In the genomic region with DNA sequence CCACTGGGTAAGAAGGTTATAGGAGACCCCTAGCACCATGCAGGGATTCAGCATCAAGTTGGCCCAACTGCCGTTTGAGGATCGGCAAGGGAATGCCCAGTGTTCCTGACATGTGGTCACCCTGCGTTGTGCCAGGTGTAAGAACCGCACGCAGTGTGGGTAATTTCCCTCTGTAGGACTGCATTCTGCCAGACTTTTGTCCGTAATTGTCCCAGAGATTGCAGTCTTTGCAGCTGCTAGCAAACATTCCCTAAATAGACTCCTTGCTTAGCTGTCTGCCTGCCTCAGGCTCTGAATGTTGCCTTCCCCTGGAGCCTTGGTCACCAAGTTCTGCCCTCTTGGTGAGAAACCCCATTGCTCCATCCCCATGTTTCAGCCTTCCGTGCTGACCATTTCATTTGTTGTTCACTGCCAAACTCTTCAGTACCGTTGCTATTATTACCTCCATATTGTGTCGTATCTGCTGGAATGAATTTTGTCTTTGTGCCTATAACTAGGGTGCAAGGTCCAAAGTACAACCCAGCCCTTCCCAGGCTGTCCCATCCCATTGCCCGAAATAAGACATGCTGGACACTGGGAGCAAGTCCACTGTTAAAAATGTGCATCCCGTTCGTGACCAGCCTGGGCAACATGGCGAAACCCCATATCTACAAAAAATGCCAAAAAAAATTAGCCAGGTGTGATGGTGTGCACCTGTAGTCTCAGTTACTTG, we compare ENCODE assay signal across 28 cellular contexts.
"Had no signal": no experiment of that assay in that cellular context is flagged by ENCODE, and none has a peak within 500 bp of the region (broad histone marks: within the 10 kb centered on the region; RNA-seq: fewer than 3 reads in every experiment).

No MANE protein-coding gene starts in this region.

- H3K36me3 Mint-ChIP-seq: activated naive CD8-positive, alpha-beta T cell; immature natural killer cell; mesothelial cell of epicardium; naive B cell had no signal

- H3K27ac Mint-ChIP-seq: activated naive CD8-positive, alpha-beta T cell; activated T-helper 2 cell treated with anti-CD3 and anti-CD28 coated beads, Interferon-gamma antibody, Interleukin-2, Interleukin-4, amounts not matched to agents 10 μg/mL and 5 μg/mL and 100 μg/mL, durations not matched to agents 14 hours and 24 hours and 36 hours; immature natural killer cell; mesothelial cell of epicardium; naive B cell had no signal

- DNase-seq: activated CD8-positive, alpha-beta memory T cell treated with anti-CD3 and anti-CD28 coated beads, Interleukin-2, amount 50 U/mL, for 4 hours; activated naive CD4-positive, alpha-beta T cell; activated T-cell treated with anti-CD3 and anti-CD28 coated beads, Interleukin-2, amount 50 U/mL, for 4 hours; adrenal gland; brain microvascular endothelial cell; caudate nucleus; dermis blood vessel endothelial cell; effector memory CD4-positive, alpha-beta T cell; foreskin melanocyte; immature natural killer cell; left ventricle myocardium inferior; mammary epithelial cell; naive B cell; ovary; stimulated activated CD4-positive, alpha-beta T cell treated with anti-CD3 and anti-CD28 coated beads, Interleukin-4, amount 100 ng/mL, for 24 hours; stimulated activated naive CD4-positive, alpha-beta T cell treated with Interleukin-2 at 50 U/mL for 16 hours; T-helper 2 cell; upper lobe of right lung had no signal

- H3K27me3 ChIP-seq: ascending aorta, brain microvascular endothelial cell, ovary, upper lobe of right lung had no signal

- H3K4me1 Mint-ChIP-seq: immature natural killer cell, naive B cell had no signal

- H3K27ac ChIP-seq: adrenal gland, ascending aorta, brain microvascular endothelial cell, left ventricle myocardium inferior, ovary, prostate gland, thoracic aorta, upper lobe of right lung, VCaP had no signal

- H3K9me3 Mint-ChIP-seq: activated T-cell treated with anti-CD3 and anti-CD28 coated beads, Interleukin-2, amount 50 U/mL, for 4 hours; activated T-helper 2 cell treated with anti-CD3 and anti-CD28 coated beads, Interferon-gamma antibody, Interleukin-2, Interleukin-4, amounts not matched to agents 10 μg/mL and 5 μg/mL and 100 μg/mL, durations not matched to agents 14 hours and 24 hours and 36 hours; immature natural killer cell; neural crest cell had no signal

- H3K4me3 ChIP-seq: adrenal gland, ascending aorta, left ventricle myocardium inferior, ovary, prostate gland, thoracic aorta, upper lobe of right lung had no signal

- H3K9me3 ChIP-seq: adrenal gland, ascending aorta, left ventricle myocardium inferior, ovary, prostate gland, thoracic aorta, upper lobe of right lung had no signal

- H3K4me3 Mint-ChIP-seq: activated naive CD8-positive, alpha-beta T cell; activated T-cell treated with anti-CD3 and anti-CD28 coated beads, Interleukin-2, amount 50 U/mL, for 4 hours; immature natural killer cell; mesothelial cell of epicardium; naive B cell; neural crest cell had no signal

- H3K27me3 Mint-ChIP-seq: activated naive CD8-positive, alpha-beta T cell had no signal

- H3K4me1 ChIP-seq: adrenal gland, ascending aorta, left ventricle myocardium inferior, prostate gland, upper lobe of right lung had no signal

- H3K36me3 ChIP-seq: adrenal gland, ascending aorta, brain microvascular endothelial cell, left ventricle myocardium inferior, ovary, prostate gland, thoracic aorta, upper lobe of right lung had no signal

- ATAC-seq: activated CD4-positive, CD25-positive, alpha-beta regulatory T cell treated with anti-CD3 and anti-CD28 coated beads, Interleukin-2, amount 50 U/mL, for 24 hours; activated T-cell treated with anti-CD3 and anti-CD28 coated beads, Interleukin-2, amount 50 U/mL, for 4 hours; esophagus mucosa; upper lobe of right lung had no signal
